Comparison of ENCODE assay signal across 1 cellular context in the genomic region with DNA sequence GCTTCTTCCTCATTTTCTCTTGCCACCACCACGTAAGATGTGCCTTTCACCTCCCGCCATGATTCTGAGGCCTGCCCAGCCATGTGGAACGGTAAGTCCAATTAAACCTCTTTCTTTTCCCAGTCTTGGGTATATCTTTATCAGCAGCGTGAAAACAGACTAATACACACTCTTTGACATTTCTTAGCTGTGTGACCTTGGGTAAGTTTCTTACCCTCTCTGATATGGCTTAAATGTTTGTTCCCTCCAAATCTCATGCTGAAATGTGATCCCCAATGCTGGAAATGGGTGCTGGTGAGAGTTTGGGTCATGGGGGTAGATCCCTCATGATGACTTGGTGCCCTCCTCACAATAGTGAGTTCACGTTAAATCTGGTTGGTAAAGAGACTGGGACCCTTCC.
A peak's percentile ranks its signal among the peaks of the same experiment; 100 is the strongest.
TF ChIP-seq lines count a peak whose summit lies in the region.

No MANE protein-coding gene starts in this region.

TF ChIP-seq in K562, 482 proteins besides CTCF, POLR2A, EP300 and RAD21:
- TF ChIP-seq RBM25 (IDR thresholded peaks at IDR 0.05; ENCODE audit: low read depth, low read length, severe bottlenecking) (peak; percentile 80), ZFP36 (IDR thresholded peaks at IDR 0.05; ENCODE audit: low read depth, low read length, partially characterized antibody) (peak; percentile 15), BCOR (IDR thresholded peaks at IDR 0.05) (peak; percentile 55; the same call in 1 of the 2 replicates)
- TF ChIP-seq, protein P1, sequence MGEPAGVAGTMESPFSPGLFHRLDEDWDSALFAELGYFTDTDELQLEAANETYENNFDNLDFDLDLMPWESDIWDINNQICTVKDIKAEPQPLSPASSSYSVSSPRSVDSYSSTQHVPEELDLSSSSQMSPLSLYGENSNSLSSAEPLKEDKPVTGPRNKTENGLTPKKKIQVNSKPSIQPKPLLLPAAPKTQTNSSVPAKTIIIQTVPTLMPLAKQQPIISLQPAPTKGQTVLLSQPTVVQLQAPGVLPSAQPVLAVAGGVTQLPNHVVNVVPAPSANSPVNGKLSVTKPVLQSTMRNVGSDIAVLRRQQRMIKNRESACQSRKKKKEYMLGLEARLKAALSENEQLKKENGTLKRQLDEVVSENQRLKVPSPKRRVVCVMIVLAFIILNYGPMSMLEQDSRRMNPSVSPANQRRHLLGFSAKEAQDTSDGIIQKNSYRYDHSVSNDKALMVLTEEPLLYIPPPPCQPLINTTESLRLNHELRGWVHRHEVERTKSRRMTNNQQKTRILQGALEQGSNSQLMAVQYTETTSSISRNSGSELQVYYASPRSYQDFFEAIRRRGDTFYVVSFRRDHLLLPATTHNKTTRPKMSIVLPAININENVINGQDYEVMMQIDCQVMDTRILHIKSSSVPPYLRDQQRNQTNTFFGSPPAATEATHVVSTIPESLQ (CRISPR knock-in tag; IDR thresholded peaks at IDR 0.05), result no peak
